34 cellular contexts compared by ENCODE assay signal in genomic region chr5:94353605-94354004, GRCh38.
"Had no signal": no experiment of that assay in that cellular context is flagged by ENCODE, and none has a peak within 500 bp of the region (broad histone marks: within the 10 kb centered on the region; RNA-seq: fewer than 3 reads in every experiment).

No MANE protein-coding gene starts in this region.

- H3K4me2 ChIP-seq: KMS-11 had no signal

- H3K27me3 ChIP-seq: MG63 had no signal

- DNase-seq: Karpas-422, Kasumi-1, MG63, MM.1S, MV-4-11, NCI-H1048, NCI-H1092, NCI-H1092 treated with DMSO at 0.1 percent for 48 hours, NCI-H1105, NCI-H1105 treated with DMSO at 0.1 percent for 48 hours, NCI-H1417, NCI-H1417 treated with DMSO at 0.1 percent for 48 hours, NCI-H1436, NCI-H1436 treated with DMSO at 0.1 percent for 48 hours, NCI-H146, NCI-H1694, NCI-H1694 treated with DMSO at 0.1 percent for 48 hours, NCI-H187, NCI-H187 treated with DMSO at 0.1 percent for 48 hours, NCI-H1930, NCI-H2029, NCI-H2029 treated with DMSO at 0.1 percent for 48 hours, NCI-H2081, NCI-H2081 treated with DMSO at 0.1 percent for 48 hours, NCI-H2107, NCI-H2171, NCI-H2171 treated with DMSO at 0.1 percent for 48 hours, NCI-H2227 treated with DMSO at 0.1 percent for 48 hours, NCI-H226, NCI-H345, NCI-H446, NCI-H446 treated with DMSO at 0.1 percent for 48 hours, NCI-H510A had no signal

- H3K9me3 ChIP-seq: MG63 had no signal

- H3K4me3 ChIP-seq: MG63 had no signal

- H3K9ac ChIP-seq: KMS-11 had no signal

- H3K36me3 ChIP-seq: MG63 had no signal

- H3K27ac ChIP-seq: KMS-11 had no signal
